In the genomic region with DNA sequence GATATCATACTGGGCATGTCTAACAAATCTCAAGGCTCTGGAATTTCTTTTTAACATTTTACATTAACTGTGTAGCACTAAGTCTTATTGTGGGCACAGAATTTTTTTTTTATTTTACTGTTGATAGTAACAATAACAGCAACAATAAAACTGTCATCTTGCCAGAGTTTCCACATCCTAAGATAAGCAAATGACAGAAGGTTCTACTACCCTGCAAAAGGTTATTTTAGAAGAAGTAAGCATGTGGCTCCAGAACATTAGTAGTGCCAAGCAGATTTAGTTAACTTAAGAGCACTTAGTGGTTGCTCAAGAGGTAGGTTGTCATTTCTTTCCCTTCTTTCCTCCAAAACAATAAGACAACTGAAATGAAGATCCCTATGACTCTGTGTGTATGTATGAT, we compare ENCODE assay signal across 3 cellular contexts.
TF ChIP-seq lines count a peak whose summit lies in the region.

No MANE protein-coding gene starts in this region.

TF ChIP-seq in SK-N-SH treated with all-trans-retinoic acid at 6 μM for 48 hours, 23 proteins besides CTCF, POLR2A, EP300 and RAD21 (continued from another document):
- TF ChIP-seq ISL1 (CRISPR knock-in tag; IDR thresholded peaks at IDR 0.05) = peak; percentile 48; the same call in 1 of the 2 replicates

TF ChIP-seq in SK-N-SH, 30 proteins besides CTCF, POLR2A, EP300 and RAD21:
- TF ChIP-seq, protein P1, sequence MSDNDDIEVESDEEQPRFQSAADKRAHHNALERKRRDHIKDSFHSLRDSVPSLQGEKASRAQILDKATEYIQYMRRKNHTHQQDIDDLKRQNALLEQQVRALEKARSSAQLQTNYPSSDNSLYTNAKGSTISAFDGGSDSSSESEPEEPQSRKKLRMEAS (IDR thresholded peaks at IDR 0.05; ENCODE audit: low read depth) = no peak
- no peak for TF ChIP-seq GABPA (IDR thresholded peaks at IDR 0.05; ENCODE audit: low read depth)

TF ChIP-seq in endothelial cell of umbilical vein, 7 proteins besides CTCF, POLR2A, EP300 and RAD21 (continued from another document):
- TF ChIP-seq POLR2AphosphoS5 (IDR thresholded peaks at IDR 0.05; ENCODE audit: insufficient read depth, low read depth, low read length) (no peak), JUN (IDR thresholded peaks at IDR 0.05; ENCODE audit: borderline replicate concordance, insufficient read depth, insufficient read length, low read depth) (no peak)
